ENCODE assay signal across 9 cellular contexts in genomic region chr18:51135795-51136194, GRCh38.
DNase-seq lines count a peak whose midpoint lies in the region; ATAC-seq and TF ChIP-seq lines count a peak whose summit lies in the region.
"Had no signal": no experiment of that assay in that cellular context is flagged by ENCODE, and none has a peak within 500 bp of the region (broad histone marks: within the 10 kb centered on the region; RNA-seq: fewer than 3 reads in every experiment).

No MANE protein-coding gene starts in this region.

- CTCF ChIA-PET in AG04450 (lab: Charles Lee), result interaction anchor here (0.6 kb wide), 1 partner anchor 384 kb away, joined by 5 read pairs; no protein-coding TSS in a partner anchor

- intact Hi-C loops in left colon (cut with DNase I, micrococcal nuclease), result no loop called here

- DNase-seq in AG04450 (ENCODE audit: low read depth, low spot score) (no peak), GM12864 (ENCODE audit: low read depth) (no peak), LNCaP clone FGC (ENCODE audit: low read depth) (no peak), fibroblast of the aortic adventitia (ENCODE audit: low read depth) (no peak), KBM-7 (no peak), cerebellar nuclear complex (lab: John Stamatoyannopoulos, UW) (no peak), left colon (no peak)
- DNase-seq in stimulated activated CD4-positive, alpha-beta T cell treated with anti-CD3 and anti-CD28 coated beads, Interleukin-2, amount 100 ng/mL, for 48 hours, result no peak
- DNase-seq: NK-92 treated with Interleukin-12 subunit alpha and Interleukin-12 subunit beta, amount 100 ng/mL, for 24 hours had no signal

- no peak for ATAC-seq in left colon

- peaks cover 11% of the 10 kb centered on the region for H3K9me3 ChIP-seq in AG04450 (ENCODE audit: control insufficient read depth, insufficient read depth, low read length)

- TF ChIP-seq CTCF in AG04450 (IDR thresholded peaks at IDR 0.05; ENCODE audit: low read depth, low read length) (0 out of 2 replicates have a peak, but pooled peaks have one; percentile 10), GM12864 (IDR thresholded peaks at IDR 0.05; ENCODE audit: low read depth, low read length, missing control alignments) (peak; percentile 48), LNCaP clone FGC (IDR thresholded peaks at IDR 0.05; ENCODE audit: control insufficient read depth, extremely low read depth, insufficient read depth) (peak; percentile 27), fibroblast of the aortic adventitia (IDR thresholded peaks at IDR 0.05; ENCODE audit: insufficient read depth, low read length) (peak; percentile 18)

- in situ Hi-C loops in KBM-7 (cut with MboI; ENCODE audit: low pct_unique_long_range_greater_than_20kb, low sequenced_read_pairs), result no loop called here

- POLR2A ChIA-PET in AG04450 (lab: Yijun Ruan, JAX), result interaction anchor here (0.6 kb wide), 2 partner anchors 54 to 62 kb away, joined by 4 to 5 read pairs; partner anchors contain the start of gene MEX3C

- no peaks in the 10 kb centered on the region for H3K27me3 ChIP-seq in AG04450 (ENCODE audit: control insufficient read depth, insufficient read depth, low read length)

- no peak overlapping the region for H3K27ac ChIP-seq in AG04450 (ENCODE audit: low read depth, low read length)

- H3K4me3 ChIP-seq in AG04450 (ENCODE audit: low read depth, low read length) (no peak overlapping the region), GM12864 (ENCODE audit: low read depth, low read length) (no peak overlapping the region), LNCaP clone FGC (ENCODE audit: low read depth, low read length) (no peak overlapping the region), fibroblast of the aortic adventitia (ENCODE audit: low read depth, low read length) (no peak overlapping the region)
